13 cellular contexts compared by ENCODE assay signal in the genomic region with DNA sequence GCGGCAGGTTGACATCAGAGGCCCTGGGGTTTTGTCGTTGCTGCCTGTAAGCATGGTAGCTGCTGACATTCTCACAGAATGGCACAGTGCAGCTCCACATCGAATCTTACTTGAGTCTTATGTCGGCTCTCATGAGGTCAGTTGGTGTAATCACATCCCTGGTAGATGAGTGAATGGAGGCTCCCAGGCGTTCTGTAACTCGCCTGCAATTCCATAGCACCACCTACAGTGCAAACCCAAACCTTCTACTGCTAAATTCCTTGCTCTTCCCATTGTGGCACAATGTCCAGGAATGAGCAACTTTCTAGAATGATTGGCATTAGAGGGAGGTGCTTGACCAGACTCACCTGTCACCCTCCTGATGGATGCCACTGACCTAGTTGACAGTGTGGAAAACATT.
A peak's percentile ranks its signal among the peaks of the same experiment; 100 is the strongest.
DNase-seq lines count a peak whose midpoint lies in the region; ATAC-seq, FAIRE-seq and TF ChIP-seq lines count a peak whose summit lies in the region.
"Had no signal": no experiment of that assay in that cellular context is flagged by ENCODE, and none has a peak within 500 bp of the region (broad histone marks: within the 10 kb centered on the region; RNA-seq: fewer than 3 reads in every experiment).

No MANE protein-coding gene starts in this region.

- no peak overlapping the region for H3K4me2 ChIP-seq in HepG2 (ENCODE audit: low read depth, low read length)
- H3K4me2 ChIP-seq in SK-N-SH: no peak overlapping the region
- H3K4me2 ChIP-seq: BLaER1 had no signal

- no peak for TF ChIP-seq EP300 in HepG2 (IDR thresholded peaks at IDR 0.05; ENCODE audit: low read depth in 2 of 2, low read length in 2 of 2)
- TF ChIP-seq EP300 in HepG2 (CRISPR knock-in tag; IDR thresholded peaks at IDR 0.05; ENCODE audit: borderline replicate concordance): no peak
- no peak for TF ChIP-seq EP300 in SK-N-SH (IDR thresholded peaks at IDR 0.05; ENCODE audit: borderline replicate concordance in 1 of 2, low read depth in 1 of 2, low read length in 1 of 2)

- H3K36me3 ChIP-seq in HepG2 (replicated peaks in 1 of 2; ENCODE audit: control insufficient read depth in 1 of 2, insufficient read depth in 2 of 2, low read length in 2 of 2): no peaks in the 10 kb centered on the region
- no peaks in the 10 kb centered on the region for H3K36me3 ChIP-seq in right lobe of liver
- no peaks in the 10 kb centered on the region for H3K36me3 ChIP-seq in SK-N-SH (replicated peaks in 1 of 2; ENCODE audit: control insufficient read depth in 1 of 2, insufficient read depth in 2 of 2, low read length in 1 of 2)
- H3K36me3 ChIP-seq: BLaER1 had no signal

- no peaks in the 10 kb centered on the region for H3K36me3 Mint-ChIP-seq in stimulated activated memory B cell treated with anti-CD40 and anti-IgM and Interleukin-4, amounts not matched to agents 10 μg/mL and 1 μg/mL and 100 μg/mL, for 72 hours

- H2AFZ ChIP-seq in HepG2 (ENCODE audit: low read length) (no peak overlapping the region), SK-N-SH (ENCODE audit: low read depth) (no peak overlapping the region)

- H3K4me3 Mint-ChIP-seq in stimulated activated memory B cell treated with anti-CD40 and anti-IgM and Interleukin-4, amounts not matched to agents 10 μg/mL and 1 μg/mL and 100 μg/mL, for 72 hours: no peak overlapping the region
- H3K4me3 Mint-ChIP-seq: activated naive CD8-positive, alpha-beta T cell treated with anti-CD3 and anti-CD28 coated beads, Interleukin-2, amount 50 U/mL, for 24 hours; T-helper 2 cell treated with Interferon-gamma antibody and Interleukin-4, amounts not matched to agents 5 μg/mL and 100 μg/mL, for 36 hours had no signal

- H3K9me3 Mint-ChIP-seq in stimulated activated memory B cell treated with anti-CD40 and anti-IgM and Interleukin-4, amounts not matched to agents 10 μg/mL and 1 μg/mL and 100 μg/mL, for 72 hours: peaks cover 7% of the 10 kb centered on the region
- H3K9me3 Mint-ChIP-seq: T-helper 2 cell treated with Interferon-gamma antibody and Interleukin-4, amounts not matched to agents 5 μg/mL and 100 μg/mL, for 36 hours had no signal

- ATAC-seq in HepG2 (no peak), right lobe of liver (no peak), HG03354 (IDR thresholded peaks at IDR 0.05; ENCODE audit: poor library complexity, severe bottlenecking, unreplicated experiment) (no peak)
- no peak for ATAC-seq in stimulated activated memory B cell treated with anti-CD40 and anti-IgM and Interleukin-4, amounts not matched to agents 10 μg/mL and 1 μg/mL and 100 μg/mL, for 72 hours
- ATAC-seq: activated naive CD8-positive, alpha-beta T cell treated with anti-CD3 and anti-CD28 coated beads, Interleukin-2, amount 50 U/mL, for 24 hours; left ventricle myocardium superior had no signal

- TF ChIP-seq RAD21 in HepG2 (CRISPR knock-in tag; IDR thresholded peaks at IDR 0.05): no peak
- TF ChIP-seq RAD21 in SK-N-SH (IDR thresholded peaks at IDR 0.05; ENCODE audit: low read length): peak; percentile 48

- TF ChIP-seq POLR2A in HepG2 (IDR thresholded peaks at IDR 0.05; ENCODE audit: insufficient read depth in 1 of 2, low read depth in 2 of 2, low read length in 2 of 2) (no peak), right lobe of liver (IDR thresholded peaks at IDR 0.05) (no peak)

- H3K9me3 ChIP-seq in HepG2 (ENCODE audit: low read length): no peaks in the 10 kb centered on the region
- no peaks in the 10 kb centered on the region for H3K9me3 ChIP-seq in right lobe of liver
- no peaks in the 10 kb centered on the region for H3K9me3 ChIP-seq in SK-N-SH
- H3K9me3 ChIP-seq: BLaER1 had no signal

- H3K79me2 ChIP-seq in HepG2 (ENCODE audit: insufficient read depth, low read length): no peaks in the 10 kb centered on the region
- no peaks in the 10 kb centered on the region for H3K79me2 ChIP-seq in SK-N-SH (ENCODE audit: insufficient read depth)

- TF ChIP-seq CTCF in HepG2 (CRISPR knock-in tag; IDR thresholded peaks at IDR 0.05) (peak; percentile 30; the same call in 1 of the 2 replicates), right lobe of liver (IDR thresholded peaks at IDR 0.05) (no peak), SK-N-SH (IDR thresholded peaks at IDR 0.05) (peak; percentile 35; the same call in 1 of the 2 replicates)

- no TSS peak for BruUV-seq in HepG2 (replicated peaks; lab: Mats Ljungman, UMichigan)

- H3K27ac Mint-ChIP-seq in stimulated activated memory B cell treated with anti-CD40 and anti-IgM and Interleukin-4, amounts not matched to agents 10 μg/mL and 1 μg/mL and 100 μg/mL, for 72 hours: no peak overlapping the region
- H3K27ac Mint-ChIP-seq: activated naive CD8-positive, alpha-beta T cell treated with anti-CD3 and anti-CD28 coated beads, Interleukin-2, amount 50 U/mL, for 24 hours; T-helper 2 cell treated with Interferon-gamma antibody and Interleukin-4, amounts not matched to agents 5 μg/mL and 100 μg/mL, for 36 hours had no signal

- H3K27ac ChIP-seq in HepG2 (ENCODE audit: extremely low read length, insufficient read depth, low read length) (no peak overlapping the region), right lobe of liver (no peak overlapping the region), SK-N-SH (ENCODE audit: low read depth in 2 of 2, low read length in 1 of 2) (no peak overlapping the region)
- H3K27ac ChIP-seq: BLaER1 had no signal

- no peak for DNase-seq in HepG2 (ENCODE audit: low spot score)
- no peak for DNase-seq in right lobe of liver
- DNase-seq in SK-N-SH: no peak
- peak; percentile 22 for DNase-seq in globus pallidus (ENCODE audit: low spot score)
- DNase-seq in effector CD8-positive, alpha-beta T cell (lab: John Stamatoyannopoulos, UW): no peak
- no peak for DNase-seq in NCI-H2081 (lab: John Stamatoyannopoulos, UW)
- DNase-seq: activated naive CD8-positive, alpha-beta T cell treated with anti-CD3 and anti-CD28 coated beads, Interleukin-2, amount 50 U/mL, for 24 hours; left ventricle myocardium superior had no signal

- H3K4me1 ChIP-seq in HepG2 (ENCODE audit: insufficient read depth, low read length) (no peaks in the 10 kb centered on the region), right lobe of liver (peaks cover 0 to 4% (median 0%) of the 10 kb centered on the region in 4 donors), SK-N-SH (ENCODE audit: control insufficient read depth in 1 of 2, insufficient read depth in 2 of 2, low read depth in 1 of 2, low read length in 1 of 2) (no peaks in the 10 kb centered on the region)
- H3K4me1 ChIP-seq: BLaER1 had no signal

- CTCF ChIA-PET in HepG2 (lab: Yijun Ruan, JAX; ENCODE audit: low intra/inter-chr PET ratio, low total read pairs) (no interaction called here), SK-N-SH (lab: Yijun Ruan, JAX) (no interaction called here)

- POLR2A ChIA-PET in HepG2 (lab: Yijun Ruan, JAX): no interaction called here
- POLR2A ChIA-PET in SK-N-SH (lab: Yijun Ruan, JAX): no interaction called here

- H3K27me3 ChIP-seq in HepG2 (ENCODE audit: control insufficient read depth in 1 of 2, insufficient read depth in 2 of 2, low read length in 2 of 2): peaks cover 0 to 1% of the 10 kb centered on the region in 2 experiments; a peak in 1 of 5 replicates
- no peaks in the 10 kb centered on the region for H3K27me3 ChIP-seq in right lobe of liver
- H3K27me3 ChIP-seq in SK-N-SH (ENCODE audit: insufficient read depth): no peaks in the 10 kb centered on the region
- H3K27me3 ChIP-seq: BLaER1 had no signal

- no peak overlapping the region for H3K4me3 ChIP-seq in HepG2 (replicated peaks in 1 of 3; ENCODE audit: insufficient read depth in 1 of 3, low read depth in 2 of 3, low read length in 3 of 3)
- no peak overlapping the region for H3K4me3 ChIP-seq in right lobe of liver
- H3K4me3 ChIP-seq in SK-N-SH (ENCODE audit: low read depth in 2 of 2, low read length in 1 of 2): no peak overlapping the region
- H3K4me3 ChIP-seq: BLaER1 had no signal

- H4K20me1 ChIP-seq in HepG2 (ENCODE audit: insufficient read depth, low read length) (no peaks in the 10 kb centered on the region), SK-N-SH (ENCODE audit: insufficient read depth) (no peaks in the 10 kb centered on the region)
- H4K20me1 ChIP-seq: BLaER1 had no signal

- no peaks in the 10 kb centered on the region for H3K9me2 ChIP-seq in SK-N-SH

- H3K9ac ChIP-seq in HepG2 (ENCODE audit: insufficient read depth, low read depth, low read length): no peak overlapping the region
- no peak overlapping the region for H3K9ac ChIP-seq in SK-N-SH
- H3K9ac ChIP-seq: BLaER1 had no signal

- FAIRE-seq in HepG2 (lab: Jason Lieb, UNC): no peak
- FAIRE-seq: endothelial cell of umbilical vein had no signal

- WGBS in HepG2 (ENCODE audit: low lambda C conversion rate): 29% methylated on average over 6 of the region's 6 CpGs
- 63% methylated on average over 4 of the region's 6 CpGs for WGBS in right lobe of liver (ENCODE audit: insufficient coverage, low coverage, low lambda C conversion rate, missing lambda C conversion rate)
- 80% methylated on average over 5 of the region's 6 CpGs for WGBS in SK-N-SH (ENCODE audit: low lambda C conversion rate)

- peaks cover 8% of the 10 kb centered on the region for H3K27me3 Mint-ChIP-seq in stimulated activated memory B cell treated with anti-CD40 and anti-IgM and Interleukin-4, amounts not matched to agents 10 μg/mL and 1 μg/mL and 100 μg/mL, for 72 hours
- H3K27me3 Mint-ChIP-seq: activated naive CD8-positive, alpha-beta T cell treated with anti-CD3 and anti-CD28 coated beads, Interleukin-2, amount 50 U/mL, for 24 hours had no signal

- intact Hi-C loops in HepG2 (cut with micrococcal nuclease; ENCODE audit: unreplicated experiment): loop anchor here (5.0 kb wide), 1 partner anchor 89 kb away; no protein-coding TSS in a partner anchor
- intact Hi-C loops in right lobe of liver (cut with DNase I): loop anchor here in 1 of 2 donors (10.0 kb wide), 1 partner anchor 256 kb away; no protein-coding TSS in a partner anchor

- in situ Hi-C loops in HepG2 (cut with HindIII; ENCODE audit: extremely low pct_ligation_motif_present, low pct_unique_long_range_greater_than_20kb): loop anchor here (25.0 kb wide), 1 partner anchor 244 kb away; no protein-coding TSS in a partner anchor

- no peaks in the 10 kb centered on the region for H3F3A ChIP-seq in SK-N-SH (replicated peaks; ENCODE audit: insufficient read depth)

- H3K4me1 Mint-ChIP-seq in stimulated activated memory B cell treated with anti-CD40 and anti-IgM and Interleukin-4, amounts not matched to agents 10 μg/mL and 1 μg/mL and 100 μg/mL, for 72 hours: no peaks in the 10 kb centered on the region

TF ChIP-seq in HepG2, 621 proteins besides CTCF, POLR2A, EP300 and RAD21:
- peak; percentile 33 for TF ChIP-seq STAG1 (CRISPR knock-in tag; IDR thresholded peaks at IDR 0.05)
- TF ChIP-seq, protein P1, sequence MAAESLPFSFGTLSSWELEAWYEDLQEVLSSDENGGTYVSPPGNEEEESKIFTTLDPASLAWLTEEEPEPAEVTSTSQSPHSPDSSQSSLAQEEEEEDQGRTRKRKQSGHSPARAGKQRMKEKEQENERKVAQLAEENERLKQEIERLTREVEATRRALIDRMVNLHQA (CRISPR knock-in tag; IDR thresholded peaks at IDR 0.05): no peak

TF ChIP-seq in SK-N-SH, 30 proteins besides CTCF, POLR2A, EP300 and RAD21 (continues in another document):
- TF ChIP-seq TAF1 (IDR thresholded peaks at IDR 0.05; ENCODE audit: borderline replicate concordance, low read depth, low read length) (no peak), FOSL2 (IDR thresholded peaks at IDR 0.05; ENCODE audit: borderline replicate concordance, low read depth) (no peak), SIN3A (IDR thresholded peaks at IDR 0.05; ENCODE audit: borderline replicate concordance, low read depth, low read length) (no peak), NRF1 (IDR thresholded peaks at IDR 0.05; ENCODE audit: low read depth, low read length) (no peak)

Comparison
In these comparisons a context has a peak if more than half of its experiments do, and no peak if none do; other contexts are left out.
1. CTCF ChIP-seq: peak in HepG2 (single experiment) and SK-N-SH (single experiment); none in right lobe of liver (0 of 4).